In the genomic region with DNA sequence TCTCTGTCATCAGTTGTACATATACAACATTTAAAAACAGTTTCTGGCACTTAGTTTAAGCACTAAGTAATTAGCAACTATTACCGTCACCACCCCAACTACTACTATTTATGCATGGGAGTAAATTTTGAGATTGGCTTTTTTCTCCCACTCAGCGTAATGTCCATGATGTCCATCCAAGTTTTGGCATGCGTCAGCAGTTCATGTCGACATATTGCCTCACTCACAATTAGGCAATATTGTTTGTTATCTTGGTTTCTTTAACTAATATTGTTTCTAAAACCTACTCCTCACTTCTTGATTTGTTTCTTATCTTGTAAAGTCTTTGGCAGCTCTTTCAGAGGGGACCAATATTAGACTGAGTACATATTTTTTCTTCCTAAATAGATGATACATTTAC, we compare ENCODE assay signal across 23 cellular contexts.
"Had no signal": no experiment of that assay in that cellular context is flagged by ENCODE, and none has a peak within 500 bp of the region (broad histone marks: within the 10 kb centered on the region; RNA-seq: fewer than 3 reads in every experiment).

No MANE protein-coding gene starts in this region.

- H3K9ac ChIP-seq: SK-N-SH had no signal

- H3K27me3 ChIP-seq: MG63, SJSA1 had no signal

- H3K27ac ChIP-seq: SJSA1 had no signal

- H3K4me3 ChIP-seq: MG63, SJSA1 had no signal

- H3K36me3 ChIP-seq: MG63, SJSA1 had no signal

- H3K9me3 ChIP-seq: MG63, SJSA1, SK-N-SH had no signal

- H3K4me2 ChIP-seq: SK-N-SH had no signal

- ATAC-seq: T-cell had no signal

- H3K4me1 ChIP-seq: SJSA1 had no signal

- FAIRE-seq: RCC 7860 had no signal

- DNase-seq: Karpas-422, KG1, MG63, NCI-H1092 treated with DMSO at 0.1 percent for 48 hours, NCI-H1436, NCI-H187, NCI-H2029, NCI-H2081 treated with DMSO at 0.1 percent for 48 hours, NCI-H2171, NCI-H226, NCI-H446, NCI-H510A, NCI-H524 treated with DMSO at 0.1 percent for 48 hours, NCI-H69, NCI-H774, Right ventricle myocardium superior, RPMI8226, SIG-M5, SK-N-SH, SW 1271, T-cell had no signal
